24 cellular contexts compared by ENCODE assay signal in genomic region chr7:127874951-127875608, GRCh38.
DNase-seq lines count a peak whose midpoint lies in the region; FAIRE-seq and TF ChIP-seq lines count a peak whose summit lies in the region.
"Had no signal": no experiment of that assay in that cellular context is flagged by ENCODE, and none has a peak within 500 bp of the region (broad histone marks: within the 10 kb centered on the region; RNA-seq: fewer than 3 reads in every experiment).

No MANE protein-coding gene starts in this region.

- H3K36me3 Mint-ChIP-seq in HFFc6 (ENCODE audit: low read depth): no peaks in the 10 kb centered on the region
- no peaks in the 10 kb centered on the region for H3K36me3 Mint-ChIP-seq in astrocyte (ENCODE audit: low read depth, unreplicated experiment)
- no peaks in the 10 kb centered on the region for H3K36me3 Mint-ChIP-seq in neural progenitor cell
- H3K36me3 Mint-ChIP-seq: CD8-positive, alpha-beta memory T cell; type B pancreatic cell had no signal

- H3K79me2 ChIP-seq in astrocyte (ENCODE audit: insufficient read depth, low read length) (peaks cover 65% of the 10 kb centered on the region), neural progenitor cell (ENCODE audit: low read depth) (peaks cover 13% of the 10 kb centered on the region)

- no peaks in the 10 kb centered on the region for H3K9me3 Mint-ChIP-seq in HFFc6
- H3K9me3 Mint-ChIP-seq in astrocyte (ENCODE audit: unreplicated experiment): no peaks in the 10 kb centered on the region
- no peaks in the 10 kb centered on the region for H3K9me3 Mint-ChIP-seq in neural progenitor cell
- H3K9me3 Mint-ChIP-seq: CD8-positive, alpha-beta memory T cell; type B pancreatic cell had no signal

- H3K4me2 ChIP-seq in astrocyte (ENCODE audit: low read length) (no peak overlapping the region), neural progenitor cell (peak overlapping the region; percentile 35)

- H3K9me3 ChIP-seq in astrocyte (ENCODE audit: insufficient read depth, low read depth, low read length) (no peaks in the 10 kb centered on the region), neural progenitor cell (ENCODE audit: low read depth) (no peaks in the 10 kb centered on the region)
- H3K9me3 ChIP-seq: heart right ventricle, neutrophil, prostate gland had no signal

- H3F3A ChIP-seq in neural progenitor cell (ENCODE audit: low read depth): no peaks in the 10 kb centered on the region

- H3K4me1 Mint-ChIP-seq in HFFc6 (ENCODE audit: low read depth) (peaks cover 29% of the 10 kb centered on the region), astrocyte (ENCODE audit: low read depth, unreplicated experiment) (peaks cover 15% of the 10 kb centered on the region), neural progenitor cell (peaks cover 2% of the 10 kb centered on the region)

- no peak overlapping the region for H3K27ac Mint-ChIP-seq in HFFc6
- no peak overlapping the region for H3K27ac Mint-ChIP-seq in astrocyte (ENCODE audit: unreplicated experiment)
- no peak overlapping the region for H3K27ac Mint-ChIP-seq in neural progenitor cell
- H3K27ac Mint-ChIP-seq: type B pancreatic cell had no signal

- peak; percentile 41 for DNase-seq in EL
- DNase-seq in HFFc6: peak; percentile 30
- peak; percentile 49 for DNase-seq in astrocyte (ENCODE audit: low read depth)
- DNase-seq in neural progenitor cell (ENCODE audit: low spot score): no peak
- no peak for DNase-seq in GOT3 (lab: John Stamatoyannopoulos, UW)
- DNase-seq in glomerular visceral epithelial cell (ENCODE audit: extremely low spot score): no peak
- no peak for DNase-seq in NCI-H146 treated with DMSO at 0.1 percent for 48 hours (lab: John Stamatoyannopoulos, UW; ENCODE audit: unreplicated experiment)
- DNase-seq: activated CD4-positive, alpha-beta T cell treated with anti-CD3 and anti-CD28 coated beads, Interleukin-2, amount 50 U/mL, for 1 hour; activated naive CD4-positive, alpha-beta T cell; amygdala; CD8-positive, alpha-beta memory T cell; DMS153; heart right ventricle; Kasumi-1; left colon; mesendoderm; NCI-H1092; NCI-H1930; RPMI8226 had no signal

- H3K27me3 ChIP-seq in astrocyte (ENCODE audit: insufficient read depth, low read length) (no peaks in the 10 kb centered on the region), neural progenitor cell (no peaks in the 10 kb centered on the region)
- H3K27me3 ChIP-seq: heart right ventricle, neutrophil had no signal

- H3K27me3 Mint-ChIP-seq in HFFc6 (ENCODE audit: insufficient read depth) (no peaks in the 10 kb centered on the region; the same call in 1 of the 2 replicates), astrocyte (ENCODE audit: low read depth, unreplicated experiment) (no peaks in the 10 kb centered on the region), neural progenitor cell (ENCODE audit: insufficient read depth, low read depth) (no peaks in the 10 kb centered on the region)
- H3K27me3 Mint-ChIP-seq: CD8-positive, alpha-beta memory T cell; type B pancreatic cell had no signal

- TF ChIP-seq CTCF in HFFc6 (IDR thresholded peaks at IDR 0.05): no peak
- no peak for TF ChIP-seq CTCF in astrocyte (IDR thresholded peaks at IDR 0.05; ENCODE audit: insufficient read depth, low read depth, low read length)
- TF ChIP-seq CTCF in neural progenitor cell (IDR thresholded peaks at IDR 0.05): no peak

- no peak overlapping the region for H3K27ac ChIP-seq in astrocyte (ENCODE audit: low read depth, low read length)
- no peak overlapping the region for H3K27ac ChIP-seq in neural progenitor cell
- H3K27ac ChIP-seq: heart right ventricle, neutrophil, prostate gland, VCaP had no signal

- no peak overlapping the region for H3K4me3 ChIP-seq in astrocyte (ENCODE audit: insufficient read depth, low read depth, low read length)
- no peak overlapping the region for H3K4me3 ChIP-seq in neural progenitor cell
- H3K4me3 ChIP-seq: heart right ventricle, prostate gland had no signal

- H3K4me3 Mint-ChIP-seq in HFFc6 (peak overlapping the region; percentile 27; the same call in 1 of the 2 replicates), astrocyte (ENCODE audit: unreplicated experiment) (no peak overlapping the region), neural progenitor cell (no peak overlapping the region)
- H3K4me3 Mint-ChIP-seq: CD8-positive, alpha-beta memory T cell; type B pancreatic cell had no signal

- H2AFZ ChIP-seq in astrocyte (ENCODE audit: low read depth, low read length): no peak overlapping the region
- H2AFZ ChIP-seq in neural progenitor cell (replicated peaks): no peak overlapping the region

- H3K4me1 ChIP-seq in astrocyte (ENCODE audit: insufficient read depth, low read length) (peaks cover 18% of the 10 kb centered on the region), neural progenitor cell (peaks cover 15% of the 10 kb centered on the region)
- H3K4me1 ChIP-seq: prostate gland had no signal

- H4K20me1 ChIP-seq in astrocyte (ENCODE audit: insufficient read depth, low read length) (peaks cover 94% of the 10 kb centered on the region), neural progenitor cell (ENCODE audit: low read depth) (peaks cover 8% of the 10 kb centered on the region)

- no peak overlapping the region for H3K9ac ChIP-seq in astrocyte (ENCODE audit: low read length)
- H3K9ac ChIP-seq in neural progenitor cell: no peak overlapping the region

- no peaks in the 10 kb centered on the region for H3K36me3 ChIP-seq in astrocyte (ENCODE audit: insufficient read depth, low read length)
- H3K36me3 ChIP-seq in neural progenitor cell: no peaks in the 10 kb centered on the region
- H3K36me3 ChIP-seq: heart right ventricle, neutrophil, prostate gland had no signal

- FAIRE-seq in astrocyte (lab: Jason Lieb, UNC): no peak
- FAIRE-seq: H54 had no signal

Comparison
In these comparisons a context has a peak if more than half of its experiments do, and no peak if none do; other contexts are left out.
1. DNase-seq: peak in EL (single experiment), HFFc6 (single experiment) and astrocyte (single experiment); none in neural progenitor cell (single experiment), GOT3 (single experiment), glomerular visceral epithelial cell (single experiment) and NCI-H146 treated with DMSO at 0.1 percent for 48 hours (single experiment).